ENCODE assay signal across 12 cellular contexts in genomic region chr2:156329922-156330726, GRCh38. TPM values are rescaled to one million over a fixed set of nuclear protein-coding genes. Genes with fewer than 3 reads are reported as not detected.
DNase-seq lines count a peak whose midpoint lies in the region; ATAC-seq lines count a peak whose summit lies in the region.
"Had no signal": no experiment of that assay in that cellular context is flagged by ENCODE, and none has a peak within 500 bp of the region (broad histone marks: within the 10 kb centered on the region; RNA-seq: fewer than 3 reads in every experiment).

No MANE protein-coding gene starts in this region.

- H3K36me3 Mint-ChIP-seq in activated naive CD4-positive, alpha-beta T cell treated with anti-CD3 and anti-CD28 coated beads for 36 hours (ENCODE audit: low read depth) = peaks cover 64% of the 10 kb centered on the region
- peaks cover 25 to 39% of the 10 kb centered on the region in 2 donors for H3K36me3 Mint-ChIP-seq in activated T-cell treated with anti-CD3 and anti-CD28 coated beads, Interleukin-2, amount 50 U/mL, for 72 hours (ENCODE audit: insufficient read depth in 2 of 2)

- peak; percentile 13 for DNase-seq in activated naive CD4-positive, alpha-beta T cell treated with anti-CD3 and anti-CD28 coated beads for 36 hours
- DNase-seq in activated naive CD4-positive, alpha-beta T cell (lab: John Stamatoyannopoulos, UW) = no peak
- no peak for DNase-seq in activated T-cell treated with anti-CD3 and anti-CD28 coated beads, Interleukin-2, amount 50 U/mL, for 72 hours
- peak; percentile 45 for DNase-seq in left kidney (ENCODE audit: low read depth, low spot score)
- DNase-seq in stimulated activated naive CD8-positive, alpha-beta T cell treated with anti-CD3 and anti-CD28 coated beads, Interleukin-15, amount 100 ng/mL, for 72 hours = no peak
- no peak for DNase-seq in T1000 (lab: John Stamatoyannopoulos, UW)
- DNase-seq: activated CD4-positive, alpha-beta T cell treated with anti-CD3 and anti-CD28 coated beads, Interleukin-2, amount 50 U/mL, for 1 hour; DMS 273 treated with DMSO at 0.1 percent for 48 hours; heart right ventricle; NCI-H187 treated with DMSO at 0.1 percent for 48 hours had no signal

- peaks cover 3% of the 10 kb centered on the region for H3K27me3 Mint-ChIP-seq in activated naive CD4-positive, alpha-beta T cell treated with anti-CD3 and anti-CD28 coated beads for 36 hours (ENCODE audit: low read depth)
- peaks cover 20% of the 10 kb centered on the region for H3K27me3 Mint-ChIP-seq in activated T-cell treated with anti-CD3 and anti-CD28 coated beads, Interleukin-2, amount 50 U/mL, for 72 hours (ENCODE audit: low read depth)
- peaks cover 14% of the 10 kb centered on the region for H3K27me3 Mint-ChIP-seq in stimulated activated naive CD8-positive, alpha-beta T cell treated with anti-CD3 and anti-CD28 coated beads, Interleukin-15, amount 100 ng/mL, for 72 hours

- CTCF ChIA-PET in activated naive CD4-positive, alpha-beta T cell treated with anti-CD3 and anti-CD28 coated beads for 36 hours (lab: Charles Lee) = interaction anchor here (0.8 to 2.6 kb wide), 3 partner anchors 10 to 293 kb away, joined by 3 to 15 read pairs (median 3); no protein-coding TSS in a partner anchor

- intact Hi-C loops in activated naive CD4-positive, alpha-beta T cell treated with anti-CD3 and anti-CD28 coated beads for 36 hours (cut with micrococcal nuclease) = loop anchor here (2.0 to 5.0 kb wide), 6 partner anchors 15 to 1297 kb away; partner anchors contain the start of genes ACVR1C and CYTIP

- ATAC-seq in activated T-cell treated with anti-CD3 and anti-CD28 coated beads, Interleukin-2, amount 50 U/mL, for 72 hours (replicated peaks in 1 of 2) = no peak
- ATAC-seq in stimulated activated naive CD8-positive, alpha-beta T cell treated with anti-CD3 and anti-CD28 coated beads, Interleukin-15, amount 100 ng/mL, for 72 hours = no peak
- ATAC-seq in GM21825 (IDR thresholded peaks at IDR 0.05; ENCODE audit: unreplicated experiment) (no peak), GM21390 (IDR thresholded peaks at IDR 0.05; ENCODE audit: unreplicated experiment) (no peak)
- ATAC-seq: heart right ventricle had no signal

- peak overlapping the region; percentile 87 for H3K4me3 Mint-ChIP-seq in activated naive CD4-positive, alpha-beta T cell treated with anti-CD3 and anti-CD28 coated beads for 36 hours
- peak overlapping the region; percentile 96 to 98 for H3K4me3 Mint-ChIP-seq in activated T-cell treated with anti-CD3 and anti-CD28 coated beads, Interleukin-2, amount 50 U/mL, for 72 hours
- peak overlapping the region; percentile 91 to 96 for H3K4me3 Mint-ChIP-seq in stimulated activated naive CD8-positive, alpha-beta T cell treated with anti-CD3 and anti-CD28 coated beads, Interleukin-15, amount 100 ng/mL, for 72 hours

- no peaks in the 10 kb centered on the region for H3K9me3 Mint-ChIP-seq in activated naive CD4-positive, alpha-beta T cell treated with anti-CD3 and anti-CD28 coated beads for 36 hours
- no peaks in the 10 kb centered on the region for H3K9me3 Mint-ChIP-seq in activated T-cell treated with anti-CD3 and anti-CD28 coated beads, Interleukin-2, amount 50 U/mL, for 72 hours
- no peaks in the 10 kb centered on the region for H3K9me3 Mint-ChIP-seq in stimulated activated naive CD8-positive, alpha-beta T cell treated with anti-CD3 and anti-CD28 coated beads, Interleukin-15, amount 100 ng/mL, for 72 hours

- H3K4me1 Mint-ChIP-seq in activated naive CD4-positive, alpha-beta T cell treated with anti-CD3 and anti-CD28 coated beads for 36 hours (ENCODE audit: low read depth) = peaks cover 39% of the 10 kb centered on the region
- H3K4me1 Mint-ChIP-seq in activated T-cell treated with anti-CD3 and anti-CD28 coated beads, Interleukin-2, amount 50 U/mL, for 72 hours (ENCODE audit: low read depth) = peaks cover 62% of the 10 kb centered on the region
- peaks cover 69% of the 10 kb centered on the region for H3K4me1 Mint-ChIP-seq in stimulated activated naive CD8-positive, alpha-beta T cell treated with anti-CD3 and anti-CD28 coated beads, Interleukin-15, amount 100 ng/mL, for 72 hours

- H3K27ac Mint-ChIP-seq in activated naive CD4-positive, alpha-beta T cell treated with anti-CD3 and anti-CD28 coated beads for 36 hours = no peak overlapping the region
- H3K27ac Mint-ChIP-seq in activated T-cell treated with anti-CD3 and anti-CD28 coated beads, Interleukin-2, amount 50 U/mL, for 72 hours = no peak overlapping the region
- H3K27ac Mint-ChIP-seq in stimulated activated naive CD8-positive, alpha-beta T cell treated with anti-CD3 and anti-CD28 coated beads, Interleukin-15, amount 100 ng/mL, for 72 hours = peak overlapping the region in 1 of 2 donors; percentile 7

RNA-seq across cellular contexts. Expression of gene NR4A2, which starts 2.4 kb away (rescaled TPM):
- total RNA-seq in activated naive CD4-positive, alpha-beta T cell treated with anti-CD3 and anti-CD28 coated beads for 36 hours = 10 to 100 TPM; 29.7 to 32.9 TPM
- total RNA-seq in activated T-cell treated with anti-CD3 and anti-CD28 coated beads, Interleukin-2, amount 50 U/mL, for 72 hours = 10 to 100 TPM; 27.5 to 36.1 TPM

Comparison
In these comparisons a context has a peak if more than half of its experiments do, and no peak if none do; other contexts are left out.
1. DNase-seq: peak in activated naive CD4-positive, alpha-beta T cell treated with anti-CD3 and anti-CD28 coated beads for 36 hours (single experiment) and left kidney (single experiment); none in activated naive CD4-positive, alpha-beta T cell (0 of 4), activated T-cell treated with anti-CD3 and anti-CD28 coated beads, Interleukin-2, amount 50 U/mL, for 72 hours (0 of 2), stimulated activated naive CD8-positive, alpha-beta T cell treated with anti-CD3 and anti-CD28 coated beads, Interleukin-15, amount 100 ng/mL, for 72 hours (0 of 2) and T1000 (single experiment).
2. Peak in every context shown above with its lines, with median percentiles within 50 percentile points of each other: H3K4me3 Mint-ChIP-seq.